16 cellular contexts compared by ENCODE assay signal in the genomic region with DNA sequence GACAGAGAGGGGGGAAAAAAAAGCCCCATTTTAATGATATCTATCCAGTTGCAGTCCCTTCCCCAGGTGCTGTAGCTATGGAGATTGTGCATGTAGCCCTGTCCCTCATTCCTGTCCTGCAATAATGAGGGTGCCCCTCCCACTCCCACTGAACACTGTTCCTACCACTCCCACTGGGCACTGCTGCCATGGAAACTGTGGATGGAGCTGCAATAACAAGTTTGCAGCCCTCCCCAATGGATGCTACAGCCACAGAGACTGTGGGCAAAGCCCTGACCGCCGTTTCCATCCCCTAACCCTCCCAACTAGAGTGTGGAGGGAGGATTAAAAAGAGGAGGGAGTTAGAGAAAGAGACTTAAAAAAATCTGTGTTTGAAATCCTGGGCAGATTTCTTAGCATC.
DNase-seq lines count a peak whose midpoint lies in the region; ATAC-seq and TF ChIP-seq lines count a peak whose summit lies in the region.
"Had no signal": no experiment of that assay in that cellular context is flagged by ENCODE, and none has a peak within 500 bp of the region (broad histone marks: within the 10 kb centered on the region; RNA-seq: fewer than 3 reads in every experiment).

No MANE protein-coding gene starts in this region.

- DNase-seq in NCI-H2227 (lab: John Stamatoyannopoulos, UW; ENCODE audit: unreplicated experiment) (peak; percentile 34), NCI-H2227 treated with DMSO at 0.1 percent for 48 hours (lab: John Stamatoyannopoulos, UW) (no peak), NCI-H748 (lab: John Stamatoyannopoulos, UW; ENCODE audit: unreplicated experiment) (peak; percentile 95), left kidney (ENCODE audit: low read depth, low spot score) (peak; percentile 12), RKO (ENCODE audit: low spot score) (no peak), Calu3 (no peak)
- DNase-seq: ACHN; C1 segment of cervical spinal cord; CD4-positive, alpha-beta T cell; DMS153; DMS79 treated with DMSO at 0.1 percent for 48 hours; EL; H7 had no signal

- intact Hi-C loops in Calu3 (cut with micrococcal nuclease; ENCODE audit: unreplicated experiment) = no loop called here

- H3K9me3 Mint-ChIP-seq in Calu3 (ENCODE audit: low read depth, unreplicated experiment) = peaks cover 3% of the 10 kb centered on the region
- H3K9me3 Mint-ChIP-seq: CD4-positive, alpha-beta T cell had no signal

- peaks cover 20% of the 10 kb centered on the region for H3K36me3 Mint-ChIP-seq in Calu3 (ENCODE audit: insufficient read depth, unreplicated experiment)

- TF ChIP-seq CTCF in Calu3 (IDR thresholded peaks at IDR 0.05; ENCODE audit: unreplicated experiment) = no peak

- H3K27ac Mint-ChIP-seq in Calu3 (ENCODE audit: unreplicated experiment) = no peak overlapping the region
- H3K27ac Mint-ChIP-seq: B cell; CD4-positive, alpha-beta T cell; GM23338 had no signal

- H3K27me3 Mint-ChIP-seq in Calu3 (ENCODE audit: unreplicated experiment) = no peaks in the 10 kb centered on the region
- H3K27me3 Mint-ChIP-seq: B cell; CD4-positive, alpha-beta T cell had no signal

- ATAC-seq in HG02970 (IDR thresholded peaks at IDR 0.05; ENCODE audit: low FRiP score, unreplicated experiment) = no peak
- ATAC-seq: GM23338 had no signal

- CTCF ChIA-PET in Calu3 (lab: Charles Lee) = no interaction called here

- no TSS peak for BruUV-seq in Calu3 (replicated peaks; lab: Mats Ljungman, UMichigan)

- no peaks in the 10 kb centered on the region for H3K4me1 Mint-ChIP-seq in Calu3 (ENCODE audit: low read depth, unreplicated experiment)
- H3K4me1 Mint-ChIP-seq: B cell, GM23338 had no signal

- no peak overlapping the region for H3K4me3 Mint-ChIP-seq in Calu3 (ENCODE audit: low read depth, unreplicated experiment)
- H3K4me3 Mint-ChIP-seq: B cell; CD4-positive, alpha-beta T cell; GM23338 had no signal

Comparison
In these comparisons a context has a peak if more than half of its experiments do, and no peak if none do; other contexts are left out.
1. DNase-seq: peak in NCI-H2227 (single experiment), NCI-H748 (single experiment) and left kidney (single experiment); none in NCI-H2227 treated with DMSO at 0.1 percent for 48 hours (single experiment), RKO (single experiment) and Calu3 (single experiment).